In the genomic region with DNA sequence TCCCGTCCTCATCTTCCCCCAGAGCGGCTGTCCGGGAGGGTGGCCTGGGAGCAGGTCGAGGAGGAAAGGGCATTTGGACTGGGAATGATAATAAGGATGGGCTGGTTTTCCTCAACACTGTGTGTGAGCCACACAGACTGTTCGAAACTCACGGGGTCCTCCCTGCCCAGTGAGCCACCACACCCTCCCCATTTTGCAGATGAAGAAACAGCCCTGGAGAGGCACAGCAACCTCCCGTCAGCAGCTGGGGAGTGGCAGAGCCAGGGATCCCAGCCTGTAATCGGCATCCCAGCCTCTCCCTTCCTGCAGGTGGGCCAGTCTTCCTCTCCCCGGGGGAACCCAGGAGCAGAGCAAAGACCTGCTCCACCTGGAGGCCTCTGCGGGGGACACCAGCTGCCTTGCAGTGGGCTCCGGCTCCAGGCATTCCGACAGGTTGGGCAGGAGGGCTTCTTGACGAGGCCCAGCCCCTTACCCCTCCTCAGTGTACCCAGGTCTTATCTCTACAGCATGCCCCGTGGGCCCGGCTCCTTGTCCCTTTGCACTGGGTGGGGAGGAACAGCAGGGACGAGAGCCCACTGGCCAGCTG, we compare ENCODE assay signal across 22 cellular contexts. TPM values are rescaled to one million over a fixed set of nuclear protein-coding genes. Genes with fewer than 3 reads are reported as not detected.
DNase-seq lines count a peak whose midpoint lies in the region; FAIRE-seq and TF ChIP-seq lines count a peak whose summit lies in the region.
"Had no signal": no experiment of that assay in that cellular context is flagged by ENCODE, and none has a peak within 500 bp of the region (broad histone marks: within the 10 kb centered on the region; RNA-seq: fewer than 3 reads in every experiment).

No MANE protein-coding gene starts in this region.

- no peak overlapping the region for H2BK120ac ChIP-seq in H1 (replicated peaks; ENCODE audit: low read depth, low read length)

- H3K18ac ChIP-seq in H1 (ENCODE audit: extremely low read depth, low read length): no peak overlapping the region

- H3K4me3 ChIP-seq in HEK293 (ENCODE audit: low read depth, low read length) (no peak overlapping the region), H1 (ENCODE audit: extremely low read depth in 1 of 4, insufficient read depth in 2 of 4, low read depth in 3 of 4, low read length in 4 of 4) (no peak overlapping the region)

- TF ChIP-seq CTCF in HEK293 (tag by site-specific recombination; IDR thresholded peaks at IDR 0.05): no peak
- peak in 2 of 3 experiments; percentile 15 to 23; a peak in 3 of 4 replicates for TF ChIP-seq CTCF in H1 (IDR thresholded peaks at IDR 0.05; ENCODE audit: control extremely low read depth in 1 of 3, insufficient read depth in 1 of 3, low read depth in 1 of 3, low read length in 3 of 3)

- peak; percentile 53 for DNase-seq in NCI-H146 (lab: John Stamatoyannopoulos, UW)
- DNase-seq in NCI-H146 treated with DMSO at 0.1 percent for 48 hours (lab: John Stamatoyannopoulos, UW; ENCODE audit: unreplicated experiment): no peak
- DNase-seq in H1 (ENCODE audit: low read depth in 1 of 2, low spot score in 2 of 2): no peak
- DNase-seq in urothelium cell line (ENCODE audit: low spot score): no peak
- no peak for DNase-seq in GM12892 (ENCODE audit: insufficient read length)
- DNase-seq in NOMO-1 treated with DMSO at 0.1 percent for 48 hours (lab: John Stamatoyannopoulos, UW; ENCODE audit: unreplicated experiment): no peak
- no peak for DNase-seq in substantia nigra (lab: John Stamatoyannopoulos, UW)
- DNase-seq: Calu3; CD8-positive, alpha-beta T cell; DMS79 treated with DMSO at 0.1 percent for 48 hours; HCEC 1CT; Karpas-422; NCI-H1092 treated with DMSO at 0.1 percent for 48 hours; NCI-H1436 treated with DMSO at 0.1 percent for 48 hours; NCI-H2029; NCI-H446 treated with DMSO at 0.1 percent for 48 hours; SHP77 had no signal

- H2BK15ac ChIP-seq in H1 (ENCODE audit: low read length): no peak overlapping the region

- no peaks in the 10 kb centered on the region for H3K27me3 ChIP-seq in H1 (replicated peaks in 1 of 4; ENCODE audit: control insufficient read depth in 3 of 4, extremely low read depth in 1 of 4, insufficient read depth in 3 of 4, low read length in 3 of 4)

- H3K9ac ChIP-seq in H1 (replicated peaks in 1 of 4; ENCODE audit: extremely low read depth in 1 of 4, low read depth in 3 of 4, low read length in 3 of 4): no peak overlapping the region

- no peaks in the 10 kb centered on the region for H3K79me1 ChIP-seq in H1 (ENCODE audit: low read depth, low read length)

- no peaks in the 10 kb centered on the region for H3K36me3 ChIP-seq in HEK293 (ENCODE audit: control insufficient read depth in 2 of 2, insufficient read depth in 1 of 2, low read length in 2 of 2)
- H3K36me3 ChIP-seq in H1 (ENCODE audit: control insufficient read depth in 2 of 4, insufficient read depth in 4 of 4, low read length in 3 of 4): no peaks in the 10 kb centered on the region; a peak in 2 of 8 replicates

- H2BK20ac ChIP-seq in H1 (ENCODE audit: low read length): no peak overlapping the region

- no peak overlapping the region for H4K5ac ChIP-seq in H1 (ENCODE audit: insufficient read length, low read depth, low read length)

- H4K20me1 ChIP-seq in H1 (replicated peaks in 1 of 2; ENCODE audit: control insufficient read depth in 1 of 2, insufficient read depth in 2 of 2, low read length in 2 of 2): no peaks in the 10 kb centered on the region

- no peaks in the 10 kb centered on the region for H3K23me2 ChIP-seq in H1 (ENCODE audit: low read depth, low read length)

- H4K91ac ChIP-seq in H1 (replicated peaks; ENCODE audit: insufficient read length, low read length): no peak overlapping the region

- H2AFZ ChIP-seq in H1 (ENCODE audit: low read length): no peak overlapping the region

- POLR2A ChIA-PET in HEK293 (lab: Yijun Ruan, JAX) (interaction anchor here (0.6 kb wide), 1 partner anchor 92 kb away, joined by 8 read pairs; no protein-coding TSS in a partner anchor), H1 (lab: Charles Lee; ENCODE audit: partially characterized antibody) (interaction anchor here (1.3 to 1.5 kb wide), 2 partner anchors 11 kb away, joined by 3 to 4 read pairs; no protein-coding TSS in a partner anchor)

- H3K23ac ChIP-seq in H1 (ENCODE audit: insufficient read length): no peak overlapping the region

- CTCF ChIA-PET in HEK293 (lab: Yijun Ruan, JAX) (interaction anchor here (0.5 to 2.3 kb wide), 4 partner anchors 10 to 77 kb away, joined by 3 to 13 read pairs (median 4); no protein-coding TSS in a partner anchor), H1 (lab: Charles Lee; ENCODE audit: partially characterized antibody) (interaction anchor here (0.7 to 2.4 kb wide), 12 partner anchors 10 to 306 kb away, joined by 3 to 18 read pairs (median 6); no protein-coding TSS in a partner anchor)

- no peak for TF ChIP-seq RAD21 in H1 (IDR thresholded peaks at IDR 0.05 in 1 of 2, conservative IDR thresholded peaks at IDR 0.05 in 1 of 2; ENCODE audit: low read depth in 2 of 2, low read length in 2 of 2)

- FAIRE-seq in H1 (lab: Jason Lieb, UNC) (no peak), urothelium cell line (lab: Jason Lieb, UNC) (peak; percentile 76), GM12892 (lab: Jason Lieb, UNC) (no peak)
- FAIRE-seq: GM19239 had no signal

- H3K4ac ChIP-seq in H1 (replicated peaks; ENCODE audit: insufficient read length, low read depth, low read length): no peak overlapping the region

- no peak overlapping the region for H2BK12ac ChIP-seq in H1 (ENCODE audit: low read depth, low read length)

- no peaks in the 10 kb centered on the region for H3K79me2 ChIP-seq in H1 (ENCODE audit: control insufficient read depth in 1 of 2, insufficient read depth in 2 of 2, low read length in 2 of 2)

- H3K4me1 ChIP-seq in HEK293 (ENCODE audit: control insufficient read depth, insufficient read depth, low read length) (no peaks in the 10 kb centered on the region), H1 (replicated peaks in 1 of 4; ENCODE audit: control insufficient read depth in 3 of 4, insufficient read depth in 4 of 4, low read length in 3 of 4) (peaks cover 0 to 18% (median 5%) of the 10 kb centered on the region in 4 experiments; a peak in 5 of 7 replicates)

- H3K14ac ChIP-seq in H1 (ENCODE audit: insufficient read length): no peak overlapping the region

- peak overlapping the region; percentile 81 for H4K8ac ChIP-seq in H1 (ENCODE audit: extremely low read depth, insufficient read depth, low read length)

- WGBS in H1 (ENCODE audit: extremely low coverage in 1 of 2, insufficient coverage in 1 of 2, insufficient read length in 1 of 2, insufficient replicate concordance in 2 of 2, low coverage in 1 of 2, low lambda C conversion rate in 2 of 2, missing lambda C conversion rate in 1 of 2), 2 experiments: 81% methylated on average over 16 of the region's 16 CpGs; no CpG with 5 or more reads in 1 of the 2 experiments

- TF ChIP-seq POLR2A in H1 (IDR thresholded peaks at IDR 0.05; ENCODE audit: control extremely low read depth in 1 of 2, low read depth in 2 of 2, low read length in 2 of 2): no peak
- TF ChIP-seq POLR2A in GM12892 (IDR thresholded peaks at IDR 0.05; ENCODE audit: low read depth, low read length): no peak

- no peak overlapping the region for H3K4me2 ChIP-seq in H1 (ENCODE audit: insufficient read depth in 1 of 2, low read depth in 2 of 2, low read length in 2 of 2)

- H2BK5ac ChIP-seq in H1 (ENCODE audit: low read depth, low read length): no peak overlapping the region

- no peak for TF ChIP-seq EP300 in H1 (IDR thresholded peaks at IDR 0.05; ENCODE audit: borderline replicate concordance in 1 of 2, low read depth in 2 of 2, low read length in 2 of 2)

- no peaks in the 10 kb centered on the region for H3K9me3 ChIP-seq in HEK293 (ENCODE audit: control insufficient read depth, insufficient read depth, low read depth, low read length)
- H3K9me3 ChIP-seq in H1 (ENCODE audit: insufficient read depth in 2 of 2, low read depth in 1 of 2, low read length in 1 of 2): no peaks in the 10 kb centered on the region

- H3K27ac ChIP-seq in HEK293 (ENCODE audit: extremely low read depth, low read depth, low read length) (no peak overlapping the region), H1 (ENCODE audit: low read depth, low read length) (no peak overlapping the region), substantia nigra (ENCODE audit: low read depth, low read length, poor library complexity, severe bottlenecking) (no peak overlapping the region)
- H3K27ac ChIP-seq: 22Rv1, C4-2B, RWPE1 had no signal

- no peak overlapping the region for H3K56ac ChIP-seq in H1 (replicated peaks; ENCODE audit: insufficient read length, low read depth, low read length)

- 0 out of 2 replicates have a peak overlapping the region, but pooled peaks have one; percentile 13 for H2AK5ac ChIP-seq in H1 (ENCODE audit: low read depth, low read length)

TF ChIP-seq in H1, 55 proteins besides CTCF, POLR2A, EP300 and RAD21:
- no peak for TF ChIP-seq CREB1 (IDR thresholded peaks at IDR 0.05)
- no peak for TF ChIP-seq EZH2 (IDR thresholded peaks at IDR 0.05; ENCODE audit: low read depth, low read length, severe bottlenecking)
- no peak for TF ChIP-seq SIN3A (conservative IDR thresholded peaks at IDR 0.05 in 1 of 2, IDR thresholded peaks at IDR 0.05 in 1 of 2; ENCODE audit: low read depth in 1 of 2, low read length in 2 of 2)
- no peak for TF ChIP-seq RXRA (IDR thresholded peaks at IDR 0.05; ENCODE audit: insufficient read depth, low read depth, low read length)
- no peak for TF ChIP-seq RFX5 (IDR thresholded peaks at IDR 0.05; ENCODE audit: borderline replicate concordance, low read depth, low read length)
- TF ChIP-seq RNF2 (IDR thresholded peaks at IDR 0.05; ENCODE audit: borderline replicate concordance, low read depth, low read length, missing control alignments, poor library complexity, severe bottlenecking): no peak
- peak; percentile 69; the same call in 1 of the 2 replicates for TF ChIP-seq GABPA (IDR thresholded peaks at IDR 0.05; ENCODE audit: borderline replicate concordance, insufficient read depth, low read length)
- TF ChIP-seq TEAD4 (IDR thresholded peaks at IDR 0.05; ENCODE audit: low read depth, low read length): no peak

RNA-seq across cellular contexts. Expression of gene ENGASE, which starts 23.8 kb away (rescaled TPM):
- 30.6 and 36.1 TPM in 2 replicates for total RNA-seq in H1 (2021; fragmentation: NEBNext Ultra II Directional; extraction: Animal tissue kit (Norgen Biotek cat#: 25700))
- 9.3 and 18.8 TPM in 2 replicates for polyA plus RNA-seq in H1 (2011; rRNA removed)
- 22.9 TPM for polyA plus RNA-seq in H1 (2011; cell fraction: cytosol; rRNA removed)
- 218 TPM for polyA plus RNA-seq in H1 (2011; cell fraction: nucleus; rRNA removed)
- polyA plus RNA-seq in H1 (2012, experiment 1 of 2): 18.7 to 30.4 TPM (median 25.2 TPM) in 4 replicates
- 8.1 TPM for polyA plus RNA-seq in H1 (2012, experiment 2 of 2)
- polyA plus RNA-seq in H1 (2013, experiment 1 of 2): 13.4 TPM
- 12.1 TPM for polyA plus RNA-seq in H1 (2013, experiment 2 of 2)
- 9.8 and 10.3 TPM in 2 replicates for polyA minus RNA-seq in H1 (2011; rRNA and poly(A)+ RNA removed)
- 17.5 TPM for polyA minus RNA-seq in H1 (2011; cell fraction: cytosol; rRNA and poly(A)+ RNA removed)
- polyA minus RNA-seq in H1 (2011; cell fraction: nucleus; rRNA and poly(A)+ RNA removed): 28.1 TPM
- polyA plus RNA-seq in GM12892 (2012; ENCODE audit: missing spikeins): 16.5 TPM
